In the genomic region with DNA sequence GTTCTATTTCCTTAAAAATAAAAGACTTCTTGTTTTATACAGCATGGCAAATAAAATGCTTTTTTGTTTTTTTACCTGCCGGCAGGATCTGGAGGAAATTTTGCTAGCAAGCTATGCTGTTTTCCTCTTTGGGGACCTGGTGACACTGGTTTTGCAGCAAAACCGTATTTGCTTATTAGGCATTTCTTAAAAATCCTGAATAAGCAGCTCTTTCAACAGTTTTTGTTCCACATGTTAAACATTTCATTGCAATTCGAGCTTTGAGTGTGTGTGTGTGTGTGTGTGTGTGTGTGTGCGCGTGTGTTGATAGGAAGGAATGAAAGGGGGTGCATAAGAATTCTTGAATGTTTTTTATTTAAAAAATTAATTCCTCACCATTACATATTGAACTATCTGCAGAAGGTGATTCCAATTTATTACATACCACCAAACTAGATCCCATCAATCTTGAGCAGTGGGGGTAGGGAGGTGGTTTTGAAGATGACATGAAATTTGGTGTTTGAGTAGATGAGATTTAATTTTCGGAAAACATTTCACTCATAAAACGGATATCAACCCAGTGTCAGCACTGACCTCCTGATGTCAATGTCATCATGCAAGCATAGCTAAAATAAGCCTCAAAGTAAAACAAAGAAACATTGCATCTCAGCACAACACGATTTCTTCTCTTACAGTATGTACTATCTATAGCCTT, we compare ENCODE assay signal across 9 cellular contexts. TPM values are rescaled to one million over a fixed set of nuclear protein-coding genes. Genes with fewer than 3 reads are reported as not detected.
DNase-seq lines count a peak whose midpoint lies in the region; ATAC-seq, FAIRE-seq and TF ChIP-seq lines count a peak whose summit lies in the region.
"Had no signal": no experiment of that assay in that cellular context is flagged by ENCODE, and none has a peak within 500 bp of the region (broad histone marks: within the 10 kb centered on the region; RNA-seq: fewer than 3 reads in every experiment).

No MANE protein-coding gene starts in this region.

- peak overlapping the region; percentile 23 to 50 for H3K4me3 ChIP-seq in duodenal mucosa (ENCODE audit: low read depth in 1 of 2, low read length in 2 of 2)
- peak overlapping the region; percentile 33 for H3K4me3 ChIP-seq in psoas muscle
- H3K4me3 ChIP-seq in kidney (ENCODE audit: low read length in 2 of 2): no peak overlapping the region

- H3K9ac ChIP-seq in duodenal mucosa (ENCODE audit: low read depth in 1 of 2, low read length in 2 of 2) (peak overlapping the region in 1 of 2 donors; percentile 44), kidney (ENCODE audit: low read length in 2 of 2) (no peak overlapping the region)

- H3K9me3 ChIP-seq in duodenal mucosa (ENCODE audit: control insufficient read depth in 1 of 2, low read length in 2 of 2) (no peaks in the 10 kb centered on the region), psoas muscle (no peaks in the 10 kb centered on the region), kidney (ENCODE audit: control insufficient read depth in 1 of 2, low read length in 2 of 2) (no peaks in the 10 kb centered on the region)

- H3K27ac ChIP-seq in duodenal mucosa (ENCODE audit: low read depth, low read length) (no peak overlapping the region), psoas muscle (no peak overlapping the region), kidney (ENCODE audit: low read depth in 2 of 2, low read length in 2 of 2) (no peak overlapping the region)

- FAIRE-seq in GM12892 (lab: Jason Lieb, UNC): peak; percentile 73
- no peak for FAIRE-seq in kidney (lab: Jason Lieb, UNC)
- FAIRE-seq: endometrium had no signal

- H3K27me3 ChIP-seq in duodenal mucosa (ENCODE audit: control insufficient read depth in 1 of 2, insufficient read depth in 2 of 2, low read length in 2 of 2) (no peaks in the 10 kb centered on the region), psoas muscle (ENCODE audit: insufficient read depth in 3 of 3, low read length in 2 of 3) (no peaks in the 10 kb centered on the region)

- no peak for DNase-seq in GM12892 (ENCODE audit: insufficient read length)
- peak; percentile 39 to 49 for DNase-seq in NCI-H526 (lab: John Stamatoyannopoulos, UW)
- no peak for DNase-seq in psoas muscle
- no peak for DNase-seq in RKO (ENCODE audit: low spot score)
- DNase-seq in kidney: no peak
- no peak for DNase-seq in HPDE6-E6E7 (ENCODE audit: extremely low spot score)

- H3K4me1 ChIP-seq in duodenal mucosa (ENCODE audit: control insufficient read depth in 1 of 2, insufficient read depth in 2 of 2, low read length in 2 of 2) (peaks cover 0 to 2% of the 10 kb centered on the region in 2 donors), psoas muscle (no peaks in the 10 kb centered on the region), kidney (ENCODE audit: control insufficient read depth in 1 of 2, insufficient read depth in 1 of 2, low read depth in 1 of 2, low read length in 2 of 2) (peaks cover 0 to 4% of the 10 kb centered on the region in 2 donors)

- peak; percentile 44; the same call in 1 of the 2 replicates for TF ChIP-seq POLR2A in GM12892 (IDR thresholded peaks at IDR 0.05; ENCODE audit: low read depth, low read length)

- H3K36me3 ChIP-seq in duodenal mucosa (ENCODE audit: control insufficient read depth in 1 of 2, insufficient read depth in 2 of 2, low read length in 2 of 2): peaks cover 6 to 32% of the 10 kb centered on the region in 2 donors
- peaks cover 9 to 16% of the 10 kb centered on the region in 2 donors for H3K36me3 ChIP-seq in psoas muscle (ENCODE audit: insufficient read depth in 1 of 2, low read depth in 1 of 2)
- peaks cover 4 to 10% of the 10 kb centered on the region in 2 donors for H3K36me3 ChIP-seq in kidney (ENCODE audit: control insufficient read depth in 1 of 2, insufficient read depth in 2 of 2, low read length in 2 of 2)

- TF ChIP-seq CTCF in psoas muscle (IDR thresholded peaks at IDR 0.05): no peak
- TF ChIP-seq CTCF in kidney (IDR thresholded peaks at IDR 0.05; ENCODE audit: borderline replicate concordance, extremely low read depth, insufficient read depth): no peak

- intact Hi-C loops in psoas muscle (cut with DNase I): no loop called here
- intact Hi-C loops in kidney (cut with DNase I): no loop called here

- ATAC-seq in psoas muscle: no peak
- ATAC-seq in HG02623 (IDR thresholded peaks at IDR 0.05; ENCODE audit: unreplicated experiment): no peak

- 76 to 77% (median 76%) methylated on average over 8 of the region's 8 CpGs for WGBS in psoas muscle, 3 donors

RNA-seq across cellular contexts. Expression of gene ZBTB38, which starts 17.2 kb away (rescaled TPM):
- 101 TPM for polyA plus RNA-seq in GM12892 (2012; ENCODE audit: missing spikeins)
- total RNA-seq in psoas muscle (100 to 1,000 TPM in 1 of 4 donors, 10 to 100 TPM in 3; 56.7 to 212 (median 87.0) TPM), kidney (113 TPM)
- polyA plus RNA-seq in psoas muscle (10 to 100 TPM; 24.2 to 61.7 (median 48.7) TPM), kidney (ENCODE audit: insufficient read depth, low read depth, low replicate concordance) (8.6 TPM)

Comparison
In these comparisons a context has a peak if more than half of its experiments do, and no peak if none do; other contexts are left out.
1. DNase-seq: peak in NCI-H526 (2 of 2); none in GM12892 (single experiment), psoas muscle (0 of 2), RKO (single experiment), kidney (single experiment) and HPDE6-E6E7 (single experiment).
2. H3K4me3 ChIP-seq: peak in duodenal mucosa (2 of 2) and psoas muscle (single experiment); none in kidney (0 of 2).